Comparison of ENCODE assay signal across 12 cellular contexts in genomic region chr12:67940780-67941243, GRCh38. TPM values are rescaled to one million over a fixed set of nuclear protein-coding genes. Genes with fewer than 3 reads are reported as not detected.
DNase-seq lines count a peak whose midpoint lies in the region; ATAC-seq, FAIRE-seq and TF ChIP-seq lines count a peak whose summit lies in the region.
"Had no signal": no experiment of that assay in that cellular context is flagged by ENCODE, and none has a peak within 500 bp of the region (broad histone marks: within the 10 kb centered on the region; RNA-seq: fewer than 3 reads in every experiment).

No MANE protein-coding gene starts in this region.

- H3K4me2 ChIP-seq in hepatocyte: peak overlapping the region; percentile 34

- no peak for ATAC-seq in sciatic nerve

- 15% methylated on average over 3 of the region's 3 CpGs for WGBS in hepatocyte (ENCODE audit: low lambda C conversion rate, missing lambda C conversion rate)

- no peaks in the 10 kb centered on the region for H4K20me1 ChIP-seq in hepatocyte (ENCODE audit: insufficient read depth, poor library complexity, severe bottlenecking)

- no peaks in the 10 kb centered on the region for H3K9me2 ChIP-seq in hepatocyte (replicated peaks; ENCODE audit: insufficient read depth)

- H3K36me3 ChIP-seq in hepatocyte (replicated peaks; ENCODE audit: insufficient read depth, low read depth) (no peaks in the 10 kb centered on the region), skeletal muscle tissue (ENCODE audit: control insufficient read depth in 3 of 3, insufficient read depth in 3 of 3, low read length in 3 of 3) (no peaks in the 10 kb centered on the region)
- H3K36me3 ChIP-seq: neutrophil, tibial nerve had no signal

- no peak overlapping the region for H2AFZ ChIP-seq in hepatocyte

- H3K4me1 ChIP-seq in hepatocyte (ENCODE audit: insufficient read depth) (peaks cover 8% of the 10 kb centered on the region), skeletal muscle tissue (ENCODE audit: control insufficient read depth in 3 of 3, insufficient read depth in 3 of 3, low read length in 3 of 3) (peaks cover 14 to 27% (median 20%) of the 10 kb centered on the region in 3 donors)

- TF ChIP-seq POLR2A in H54 (IDR thresholded peaks at IDR 0.05; ENCODE audit: low read depth, low read length): no peak

- H3K27me3 ChIP-seq in hepatocyte (no peaks in the 10 kb centered on the region), skeletal muscle tissue (ENCODE audit: control insufficient read depth in 3 of 3, insufficient read depth in 3 of 3, low read length in 3 of 3) (no peaks in the 10 kb centered on the region)
- H3K27me3 ChIP-seq: tibial nerve had no signal

- H3K9me3 ChIP-seq in hepatocyte (ENCODE audit: low read depth): no peaks in the 10 kb centered on the region
- H3K9me3 ChIP-seq in skeletal muscle tissue (ENCODE audit: control insufficient read depth in 3 of 3, low read length in 3 of 3): no peaks in the 10 kb centered on the region
- H3K9me3 ChIP-seq: neutrophil, tibial nerve had no signal

- H3K9ac ChIP-seq in skeletal muscle tissue (ENCODE audit: low read depth in 1 of 3, low read length in 3 of 3): peak overlapping the region in 2 of 3 donors; percentile 39 to 49

- no peak overlapping the region for H3K4me3 ChIP-seq in hepatocyte
- peak overlapping the region in 1 of 3 donors; percentile 8 for H3K4me3 ChIP-seq in skeletal muscle tissue (ENCODE audit: low read length in 3 of 3)
- H3K4me3 ChIP-seq: tibial nerve had no signal

- no peaks in the 10 kb centered on the region for H3K79me2 ChIP-seq in hepatocyte

- no peak for TF ChIP-seq CTCF in hepatocyte (IDR thresholded peaks at IDR 0.05; ENCODE audit: poor library complexity)

- intact Hi-C loops in sciatic nerve (cut with DNase I): no loop called here

- FAIRE-seq in H54 (lab: Jason Lieb, UNC): peak; percentile 80

- DNase-seq in H54 (ENCODE audit: insufficient read length, low spot score): peak; percentile 5
- peak; percentile 62 for DNase-seq in astrocyte of the hippocampus (ENCODE audit: low read depth, low spot score)
- DNase-seq in hepatocyte (ENCODE audit: low spot score): peak; percentile 36
- no peak for DNase-seq in SKM-1 (lab: John Stamatoyannopoulos, UW; ENCODE audit: unreplicated experiment)
- no peak for DNase-seq in NCI-H2227 treated with DMSO at 0.1 percent for 48 hours (lab: John Stamatoyannopoulos, UW)
- DNase-seq in sciatic nerve (ENCODE audit: low spot score): no peak
- no peak for DNase-seq in activated CD4-positive, alpha-beta T cell treated with anti-CD3 and anti-CD28 coated beads, Interleukin-2, amount 50 U/mL, for 4 hours
- DNase-seq: cortex of kidney, H7 had no signal

- H3K27ac ChIP-seq in hepatocyte (peak overlapping the region; percentile 72), skeletal muscle tissue (ENCODE audit: low read depth, low read length) (peak overlapping the region; percentile 70)
- H3K27ac ChIP-seq: neutrophil, tibial nerve had no signal

RNA-seq across cellular contexts. Expression of gene IFNG-AS1, which starts 48.4 kb away (rescaled TPM):
- total RNA-seq in hepatocyte: not detected in 2 replicates
- polyA plus RNA-seq in hepatocyte: not detected in 2 replicates
- total RNA-seq in skeletal muscle tissue: 1.0 TPM
- total RNA-seq in sciatic nerve: 0.27 TPM
- total RNA-seq: H7, tibial nerve had no signal

Comparison
In these comparisons a context has a peak if more than half of its experiments do, and no peak if none do; other contexts are left out.
1. DNase-seq: peak in H54 (single experiment), astrocyte of the hippocampus (single experiment) and hepatocyte (single experiment); none in SKM-1 (single experiment), NCI-H2227 treated with DMSO at 0.1 percent for 48 hours (single experiment), sciatic nerve (single experiment) and activated CD4-positive, alpha-beta T cell treated with anti-CD3 and anti-CD28 coated beads, Interleukin-2, amount 50 U/mL, for 4 hours (0 of 2).